ENCODE assay signal across 20 cellular contexts in the genomic region with DNA sequence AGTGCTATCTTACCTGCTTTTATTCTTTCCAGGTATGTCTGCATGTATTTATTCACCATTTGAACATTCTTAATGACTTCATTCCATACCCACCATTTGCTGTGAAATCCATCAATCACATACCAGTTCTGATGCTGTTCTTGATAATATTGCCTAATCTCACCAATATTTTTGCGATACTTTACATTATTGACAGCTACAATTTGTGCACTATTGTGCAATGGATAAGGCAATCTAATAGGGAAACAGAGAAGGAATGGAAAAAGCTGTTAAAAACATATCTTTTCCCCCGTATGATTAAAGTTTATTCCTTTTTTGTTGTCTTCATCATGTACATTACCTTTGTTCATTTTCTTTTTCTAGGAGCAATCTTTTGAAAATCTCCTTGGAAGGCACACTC. TPM values are rescaled to one million over a fixed set of nuclear protein-coding genes. Genes with fewer than 3 reads are reported as not detected.
DNase-seq lines count a peak whose midpoint lies in the region; ATAC-seq, FAIRE-seq and TF ChIP-seq lines count a peak whose summit lies in the region.
"Had no signal": no experiment of that assay in that cellular context is flagged by ENCODE, and none has a peak within 500 bp of the region (broad histone marks: within the 10 kb centered on the region; RNA-seq: fewer than 3 reads in every experiment).

No MANE protein-coding gene starts in this region.

- no peak for TF ChIP-seq EP300 in HepG2 (IDR thresholded peaks at IDR 0.05; ENCODE audit: low read depth in 2 of 2, low read length in 2 of 2)
- no peak for TF ChIP-seq EP300 in HepG2 (CRISPR knock-in tag; IDR thresholded peaks at IDR 0.05; ENCODE audit: borderline replicate concordance)
- no peak for TF ChIP-seq EP300 in K562 (IDR thresholded peaks at IDR 0.05; ENCODE audit: low read length)

- H4K20me1 ChIP-seq in HepG2 (ENCODE audit: insufficient read depth, low read length) (no peaks in the 10 kb centered on the region), K562 (replicated peaks; ENCODE audit: control insufficient read depth, insufficient read depth, low read length) (no peaks in the 10 kb centered on the region)
- H4K20me1 ChIP-seq: BLaER1 treated with 17β-estradiol and CSF1 and Interleukin-3, amounts not matched to agents 10 nM and 100 nM had no signal

- H3K27ac ChIP-seq in HepG2 (ENCODE audit: extremely low read length, insufficient read depth, low read length) (no peak overlapping the region), right lobe of liver (no peak overlapping the region), K562 (ENCODE audit: extremely low read depth, low read depth, low read length) (no peak overlapping the region), parathyroid adenoma (peak overlapping the region; percentile 89)
- H3K27ac ChIP-seq: A549; BLaER1 treated with 17β-estradiol and CSF1 and Interleukin-3, amounts not matched to agents 10 nM and 100 nM had no signal

- no peak overlapping the region for H3K9ac ChIP-seq in HepG2 (ENCODE audit: insufficient read depth, low read depth, low read length)
- H3K9ac ChIP-seq in K562 (ENCODE audit: insufficient read depth in 1 of 2, low read depth in 2 of 2, low read length in 2 of 2): no peak overlapping the region
- H3K9ac ChIP-seq in parathyroid adenoma: no peak overlapping the region
- H3K9ac ChIP-seq: BLaER1 treated with 17β-estradiol and CSF1 and Interleukin-3, amounts not matched to agents 10 nM and 100 nM had no signal

- H3K4me2 ChIP-seq in HepG2 (ENCODE audit: low read depth, low read length): no peak overlapping the region
- H3K4me2 ChIP-seq in K562 (ENCODE audit: insufficient read depth, low read length): no peak overlapping the region
- H3K4me2 ChIP-seq in parathyroid adenoma (ENCODE audit: low read length): no peak overlapping the region
- H3K4me2 ChIP-seq: A549; BLaER1 treated with 17β-estradiol and CSF1 and Interleukin-3, amounts not matched to agents 10 nM and 100 nM had no signal

- TF ChIP-seq POLR2A in HepG2 (IDR thresholded peaks at IDR 0.05; ENCODE audit: insufficient read depth in 1 of 2, low read depth in 2 of 2, low read length in 2 of 2) (no peak), right lobe of liver (IDR thresholded peaks at IDR 0.05) (no peak), K562 (conservative IDR thresholded peaks at IDR 0.05) (no peak), GM18505 (IDR thresholded peaks at IDR 0.05; ENCODE audit: borderline replicate concordance, extremely low read depth, insufficient read depth, insufficient read length) (no peak)

- no peak for DNase-seq in HepG2 (ENCODE audit: low spot score)
- DNase-seq in right lobe of liver: no peak
- DNase-seq in K562 (ENCODE audit: extremely low read depth in 1 of 4, low spot score in 3 of 4): no peak
- DNase-seq in activated CD4-positive, alpha-beta T cell treated with anti-CD3 and anti-CD28 coated beads, Interleukin-2, amount 50 U/mL, for 1 hour: no peak
- no peak for DNase-seq in putamen (ENCODE audit: low spot score)
- DNase-seq: AML-193; Caco-2; Calu3; CD4-positive, alpha-beta T cell; CD8-positive, alpha-beta T cell; DMS79 treated with DMSO at 0.1 percent for 48 hours; GF-D8 had no signal

- no peaks in the 10 kb centered on the region for H3K36me3 ChIP-seq in HepG2 (replicated peaks in 1 of 2; ENCODE audit: control insufficient read depth in 1 of 2, insufficient read depth in 2 of 2, low read length in 2 of 2)
- H3K36me3 ChIP-seq in right lobe of liver: no peaks in the 10 kb centered on the region
- no peaks in the 10 kb centered on the region for H3K36me3 ChIP-seq in K562 (ENCODE audit: control insufficient read depth, insufficient read depth, low read length)
- no peaks in the 10 kb centered on the region for H3K36me3 ChIP-seq in parathyroid adenoma (ENCODE audit: control insufficient read depth, insufficient read depth, low read length)

- no peak for TF ChIP-seq RAD21 in HepG2 (CRISPR knock-in tag; IDR thresholded peaks at IDR 0.05)
- TF ChIP-seq RAD21 in K562 (CRISPR knock-in tag; conservative IDR thresholded peaks at IDR 0.05 in 1 of 2, IDR thresholded peaks at IDR 0.05 in 1 of 2): no peak

- no peaks in the 10 kb centered on the region for H3K79me2 ChIP-seq in HepG2 (ENCODE audit: insufficient read depth, low read length)
- H3K79me2 ChIP-seq in K562 (ENCODE audit: control insufficient read depth, insufficient read depth, low read length): no peaks in the 10 kb centered on the region
- H3K79me2 ChIP-seq in parathyroid adenoma: no peaks in the 10 kb centered on the region

- H2AFZ ChIP-seq in HepG2 (ENCODE audit: low read length) (no peak overlapping the region), K562 (ENCODE audit: low read depth, low read length) (no peak overlapping the region), parathyroid adenoma (peak overlapping the region; percentile 19)

- ATAC-seq in HepG2 (no peak), right lobe of liver (no peak), K562 (no peak), GM18505 (IDR thresholded peaks at IDR 0.05; ENCODE audit: unreplicated experiment) (no peak)
- ATAC-seq: A549; CD8-positive, alpha-beta T cell had no signal

- intact Hi-C loops in HepG2 (cut with micrococcal nuclease; ENCODE audit: unreplicated experiment) (no loop called here), right lobe of liver (cut with DNase I) (no loop called here), K562 (cut with micrococcal nuclease) (no loop called here)

- H3K4me1 ChIP-seq in HepG2 (ENCODE audit: insufficient read depth, low read length) (peaks cover 8% of the 10 kb centered on the region; the same call in 1 of the 2 replicates), right lobe of liver (peaks cover 0 to 9% (median 2%) of the 10 kb centered on the region in 4 donors), K562 (replicated peaks in 1 of 2; ENCODE audit: control insufficient read depth in 2 of 2, insufficient read depth in 2 of 2, low read length in 2 of 2) (no peaks in the 10 kb centered on the region), parathyroid adenoma (peaks cover 38% of the 10 kb centered on the region)
- H3K4me1 ChIP-seq: A549 had no signal

- no peak for TF ChIP-seq CTCF in HepG2 (CRISPR knock-in tag; IDR thresholded peaks at IDR 0.05)
- TF ChIP-seq CTCF in right lobe of liver (IDR thresholded peaks at IDR 0.05): no peak
- no peak for TF ChIP-seq CTCF in K562 (IDR thresholded peaks at IDR 0.05 in 2 of 3, conservative IDR thresholded peaks at IDR 0.05 in 1 of 3; ENCODE audit: insufficient read depth in 2 of 3, low read depth in 1 of 3, low read length in 3 of 3)
- TF ChIP-seq CTCF in parathyroid adenoma (IDR thresholded peaks at IDR 0.05): no peak

- POLR2A ChIA-PET in HepG2 (lab: Yijun Ruan, JAX) (no interaction called here), K562 (lab: Yijun Ruan, JAX) (interaction anchor here (1.1 to 1.7 kb wide), 4 partner anchors 10 to 22 kb away, joined by 4 to 7 read pairs (median 4); no protein-coding TSS in a partner anchor)

- 3% methylated on average over 2 of the region's 2 CpGs for WGBS in HepG2 (ENCODE audit: low lambda C conversion rate)
- WGBS in right lobe of liver (ENCODE audit: insufficient coverage, low coverage, low lambda C conversion rate, missing lambda C conversion rate): 79% methylated on average over 2 of the region's 2 CpGs
- 0% methylated on average over 2 of the region's 2 CpGs for WGBS in K562 (ENCODE audit: insufficient coverage, low coverage, missing lambda C conversion rate)

- H3K9me3 ChIP-seq in HepG2 (ENCODE audit: low read length): no peaks in the 10 kb centered on the region
- no peaks in the 10 kb centered on the region for H3K9me3 ChIP-seq in right lobe of liver
- H3K9me3 ChIP-seq in K562 (replicated peaks; ENCODE audit: control insufficient read depth, insufficient read depth, low read depth, low read length): no peaks in the 10 kb centered on the region
- no peaks in the 10 kb centered on the region for H3K9me3 ChIP-seq in parathyroid adenoma (ENCODE audit: control insufficient read depth, low read length)
- H3K9me3 ChIP-seq: A549, Caco-2 had no signal

- H3K4me3 ChIP-seq in HepG2 (replicated peaks in 1 of 3; ENCODE audit: insufficient read depth in 1 of 3, low read depth in 2 of 3, low read length in 3 of 3) (no peak overlapping the region), right lobe of liver (no peak overlapping the region), K562 (no peak overlapping the region), parathyroid adenoma (ENCODE audit: low read depth, low read length) (no peak overlapping the region)
- H3K4me3 ChIP-seq: A549; BLaER1 treated with 17β-estradiol and CSF1 and Interleukin-3, amounts not matched to agents 10 nM and 100 nM had no signal

- in situ Hi-C loops in HepG2 (cut with HindIII; ENCODE audit: extremely low pct_ligation_motif_present, low pct_unique_long_range_greater_than_20kb) (no loop called here), K562 (cut with MboI) (no loop called here)

- BruUV-seq in HepG2 (replicated peaks; lab: Mats Ljungman, UMichigan) (no TSS peak), K562 (replicated peaks; lab: Mats Ljungman, UMichigan) (no TSS peak)

- CTCF ChIA-PET in HepG2 (lab: Yijun Ruan, JAX; ENCODE audit: low intra/inter-chr PET ratio, low total read pairs): no interaction called here
- CTCF ChIA-PET in K562 (lab: Yijun Ruan, JAX; ENCODE audit: low intra/inter-chr PET ratio): no interaction called here

- H3K9me1 ChIP-seq in K562 (ENCODE audit: control insufficient read depth, insufficient read depth, low read length): no peaks in the 10 kb centered on the region

- FAIRE-seq in HepG2 (lab: Jason Lieb, UNC) (no peak), K562 (lab: Jason Lieb, UNC) (no peak)
- FAIRE-seq: A549, D721Med, G401.6, GM12891, GM18507 had no signal

- peaks cover 0 to 37% of the 10 kb centered on the region in 2 experiments; a peak in 3 of 5 replicates for H3K27me3 ChIP-seq in HepG2 (ENCODE audit: control insufficient read depth in 1 of 2, insufficient read depth in 2 of 2, low read length in 2 of 2)
- no peaks in the 10 kb centered on the region for H3K27me3 ChIP-seq in right lobe of liver
- H3K27me3 ChIP-seq in K562 (ENCODE audit: control insufficient read depth in 2 of 2, insufficient read depth in 2 of 2, low read length in 2 of 2): peaks cover 9 to 25% of the 10 kb centered on the region in 2 experiments; a peak in 4 of 5 replicates
- H3K27me3 ChIP-seq in parathyroid adenoma (ENCODE audit: control insufficient read depth, insufficient read depth, low read length): no peaks in the 10 kb centered on the region
- H3K27me3 ChIP-seq: BLaER1 treated with 17β-estradiol and CSF1 and Interleukin-3, amounts not matched to agents 10 nM and 100 nM had no signal

RNA-seq across cellular contexts. Expression of a gene that starts 23.3 kb away (rescaled TPM):
- total RNA-seq in HepG2 (2016; rRNA removed; fragmentation: Illumina TruSeq; extraction: Trizol) (6.2 and 8.7 TPM in 2 replicates), right lobe of liver (1 to 10 TPM; 2.4 to 3.6 (median 2.7) TPM), K562 (2014; rRNA removed) (8.3 and 9.3 TPM in 2 replicates), K562 (2014; rRNA removed; fragmentation: Illumina TruSeq; extraction: Trizol) (13.4 and 13.7 TPM in 2 replicates), K562 (2015; rRNA removed; fragmentation: Illumina TruSeq; extraction: Trizol) (15.8 and 16.7 TPM in 2 replicates), K562 (2021) (8.5 TPM in 2 replicates)
- total RNA-seq in HepG2 (2016; cell fraction: cytosol; rRNA removed; fragmentation: Illumina TruSeq; extraction: Trizol; ENCODE audit: low read depth): 1.1 and 1.2 TPM in 2 replicates
- total RNA-seq in HepG2 (2016; cell fraction: insoluble cytoplasmic fraction; rRNA removed; fragmentation: Illumina TruSeq; extraction: Trizol): 6.7 and 8.3 TPM in 2 replicates
- 4.0 and 4.6 TPM in 2 replicates for total RNA-seq in HepG2 (2016; cell fraction: membrane; rRNA removed; fragmentation: Illumina TruSeq; extraction: Trizol)
- total RNA-seq in HepG2 (2016; cell fraction: nucleus; rRNA removed; fragmentation: Illumina TruSeq; extraction: Trizol): 5.4 and 5.8 TPM in 2 replicates
- polyA plus RNA-seq in HepG2 (2011; rRNA removed) (1.5 and 1.6 TPM in 2 replicates), K562 (2011; rRNA removed) (3.8 and 4.3 TPM in 2 replicates), K562 (2014; fragmentation: Illumina TruSeq; extraction: Trizol) (8.2 and 10.1 TPM in 2 replicates), K562 (2014; fragmentation: Nextera tagmentation; extraction: Ambion mirVana) (1 to 10 TPM; 2.0 to 2.5 TPM), K562 (2014; rRNA removed) (5.3 TPM in 2 replicates)
- polyA plus RNA-seq in HepG2 (2011; cell fraction: cytosol; rRNA removed): 1.0 and 1.4 TPM in 2 replicates
- 1.5 and 1.7 TPM in 2 replicates for polyA plus RNA-seq in HepG2 (2011; cell fraction: nucleus; rRNA removed)
- polyA plus RNA-seq in HepG2 (2012): 2.3 and 2.8 TPM in 2 replicates
- polyA plus RNA-seq in HepG2 (2016; cell fraction: cytosol; fragmentation: Illumina TruSeq; extraction: Trizol; ENCODE audit: low read depth): 0.88 and 0.89 TPM in 2 replicates
- 6.1 and 6.3 TPM in 2 replicates for polyA plus RNA-seq in HepG2 (2016; cell fraction: insoluble cytoplasmic fraction; fragmentation: Illumina TruSeq; extraction: Trizol; ENCODE audit: low read depth)
- polyA plus RNA-seq in HepG2 (2016; cell fraction: membrane; fragmentation: Illumina TruSeq; extraction: Trizol; ENCODE audit: low read depth): 1.9 and 2.0 TPM in 2 replicates
- polyA plus RNA-seq in HepG2 (2016; cell fraction: nucleus; fragmentation: Illumina TruSeq; extraction: Trizol; ENCODE audit: insufficient read depth, low read depth): 7.1 and 7.4 TPM in 2 replicates
- polyA minus RNA-seq in HepG2 (2011; rRNA and poly(A)+ RNA removed; ENCODE audit: low replicate concordance): 1.3 and 9.1 TPM in 2 replicates
- polyA minus RNA-seq in HepG2 (2011; cell fraction: cytosol; rRNA and poly(A)+ RNA removed): 2.5 and 3.1 TPM in 2 replicates
- 4.1 and 4.4 TPM in 2 replicates for polyA minus RNA-seq in HepG2 (2011; cell fraction: nucleus; rRNA and poly(A)+ RNA removed)
- 7.0 and 15.8 TPM in 2 replicates for total RNA-seq in K562 (2011; cell fraction: chromatin; rRNA removed; ENCODE audit: low replicate concordance)
- total RNA-seq in K562 (2011; cell fraction: nucleolus; rRNA removed): 5.2 and 5.5 TPM in 2 replicates
- 7.4 and 8.9 TPM in 2 replicates for total RNA-seq in K562 (2011; cell fraction: nucleoplasm; rRNA removed)
- polyA plus RNA-seq in K562 (2011; cell fraction: cytosol; rRNA removed): 2.6 and 3.1 TPM in 2 replicates
- 3.7 and 4.5 TPM in 2 replicates for polyA plus RNA-seq in K562 (2011; cell fraction: nucleus; rRNA removed)
- polyA plus RNA-seq in K562 (2012): 5.4 and 5.5 TPM in 2 replicates
- polyA minus RNA-seq in K562 (2011; rRNA and poly(A)+ RNA removed): 7.6 and 7.9 TPM in 2 replicates
- 4.4 and 5.5 TPM in 2 replicates for polyA minus RNA-seq in K562 (2011; cell fraction: cytosol; rRNA and poly(A)+ RNA removed)
- polyA minus RNA-seq in K562 (2011; cell fraction: nucleus; rRNA and poly(A)+ RNA removed): 4.2 and 7.4 TPM in 2 replicates

RNA-seq across cellular contexts. Expression of a gene that starts 50.7 kb away (rescaled TPM):
- total RNA-seq in HepG2 (2016; rRNA removed; fragmentation: Illumina TruSeq; extraction: Trizol) (1.9 and 6.9 TPM in 2 replicates), right lobe of liver (10 to 100 TPM in 2 of 6 experiments, 1 to 10 TPM in 4; 1.4 to 11.7 (median 5.2) TPM), K562 (2014; rRNA removed) (7.0 and 10.5 TPM in 2 replicates), K562 (2014; rRNA removed; fragmentation: Illumina TruSeq; extraction: Trizol) (3.0 and 3.7 TPM in 2 replicates), K562 (2015; rRNA removed; fragmentation: Illumina TruSeq; extraction: Trizol) (4.6 and 5.3 TPM in 2 replicates), K562 (2021) (11.0 and 12.3 TPM in 2 replicates)
- 1.1 and 2.9 TPM in 2 replicates for total RNA-seq in HepG2 (2016; cell fraction: cytosol; rRNA removed; fragmentation: Illumina TruSeq; extraction: Trizol; ENCODE audit: low read depth)
- total RNA-seq in HepG2 (2016; cell fraction: insoluble cytoplasmic fraction; rRNA removed; fragmentation: Illumina TruSeq; extraction: Trizol): 2.2 and 7.5 TPM in 2 replicates
- 0.87 and 1.4 TPM in 2 replicates for total RNA-seq in HepG2 (2016; cell fraction: membrane; rRNA removed; fragmentation: Illumina TruSeq; extraction: Trizol)
- total RNA-seq in HepG2 (2016; cell fraction: nucleus; rRNA removed; fragmentation: Illumina TruSeq; extraction: Trizol): 10.6 and 12.0 TPM in 2 replicates
- polyA plus RNA-seq in HepG2 (2011; rRNA removed) (39.0 and 48.0 TPM in 2 replicates), K562 (2011; rRNA removed) (11.5 and 11.6 TPM in 2 replicates), K562 (2014; fragmentation: Illumina TruSeq; extraction: Trizol) (8.4 and 9.0 TPM in 2 replicates), K562 (2014; fragmentation: Nextera tagmentation; extraction: Ambion mirVana) (under 1 TPM; 0.07 to 0.15 TPM), K562 (2014; rRNA removed) (11.5 and 15.2 TPM in 2 replicates)
- polyA plus RNA-seq in HepG2 (2011; cell fraction: cytosol; rRNA removed): 6.7 and 9.8 TPM in 2 replicates
- polyA plus RNA-seq in HepG2 (2011; cell fraction: nucleus; rRNA removed): 432 and 521 TPM in 2 replicates
- polyA plus RNA-seq in HepG2 (2012): 10.5 and 18.1 TPM in 2 replicates
- polyA plus RNA-seq in HepG2 (2016; cell fraction: cytosol; fragmentation: Illumina TruSeq; extraction: Trizol; ENCODE audit: low read depth): 0.25 and 0.36 TPM in 2 replicates
- 2.0 and 2.3 TPM in 2 replicates for polyA plus RNA-seq in HepG2 (2016; cell fraction: insoluble cytoplasmic fraction; fragmentation: Illumina TruSeq; extraction: Trizol; ENCODE audit: low read depth)
- polyA plus RNA-seq in HepG2 (2016; cell fraction: membrane; fragmentation: Illumina TruSeq; extraction: Trizol; ENCODE audit: low read depth): 0.81 and 0.95 TPM in 2 replicates
- 40.3 and 54.1 TPM in 2 replicates for polyA plus RNA-seq in HepG2 (2016; cell fraction: nucleus; fragmentation: Illumina TruSeq; extraction: Trizol; ENCODE audit: insufficient read depth, low read depth)
- 6.9 and 18.4 TPM in 2 replicates for polyA minus RNA-seq in HepG2 (2011; rRNA and poly(A)+ RNA removed; ENCODE audit: low replicate concordance)
- polyA minus RNA-seq in HepG2 (2011; cell fraction: cytosol; rRNA and poly(A)+ RNA removed): 4.7 and 5.5 TPM in 2 replicates
- 36.2 and 38.4 TPM in 2 replicates for polyA minus RNA-seq in HepG2 (2011; cell fraction: nucleus; rRNA and poly(A)+ RNA removed)
- 67.8 and 124 TPM in 2 replicates for total RNA-seq in K562 (2011; cell fraction: chromatin; rRNA removed; ENCODE audit: low replicate concordance)
- total RNA-seq in K562 (2011; cell fraction: nucleolus; rRNA removed): 63.3 and 63.4 TPM in 2 replicates
- 56.3 and 70.8 TPM in 2 replicates for total RNA-seq in K562 (2011; cell fraction: nucleoplasm; rRNA removed)
- 5.4 and 9.1 TPM in 2 replicates for polyA plus RNA-seq in K562 (2011; cell fraction: cytosol; rRNA removed)
- polyA plus RNA-seq in K562 (2011; cell fraction: nucleus; rRNA removed): 72.2 and 124 TPM in 2 replicates
- 10.9 and 26.0 TPM in 2 replicates for polyA plus RNA-seq in K562 (2012)
- polyA minus RNA-seq in K562 (2011; rRNA and poly(A)+ RNA removed): 3.5 and 4.8 TPM in 2 replicates
- 3.5 and 5.0 TPM in 2 replicates for polyA minus RNA-seq in K562 (2011; cell fraction: cytosol; rRNA and poly(A)+ RNA removed)
- 12.9 and 14.9 TPM in 2 replicates for polyA minus RNA-seq in K562 (2011; cell fraction: nucleus; rRNA and poly(A)+ RNA removed)
